Comparison of ENCODE assay signal across 1 cellular context in genomic region chr9:131543141-131543540, GRCh38.
TF ChIP-seq lines count a peak whose summit lies in the region.

No MANE protein-coding gene starts in this region.

TF ChIP-seq in HEK293, 187 proteins besides CTCF, POLR2A, EP300 and RAD21 (continued from another document and continues in another):
- TF ChIP-seq, protein P1, sequence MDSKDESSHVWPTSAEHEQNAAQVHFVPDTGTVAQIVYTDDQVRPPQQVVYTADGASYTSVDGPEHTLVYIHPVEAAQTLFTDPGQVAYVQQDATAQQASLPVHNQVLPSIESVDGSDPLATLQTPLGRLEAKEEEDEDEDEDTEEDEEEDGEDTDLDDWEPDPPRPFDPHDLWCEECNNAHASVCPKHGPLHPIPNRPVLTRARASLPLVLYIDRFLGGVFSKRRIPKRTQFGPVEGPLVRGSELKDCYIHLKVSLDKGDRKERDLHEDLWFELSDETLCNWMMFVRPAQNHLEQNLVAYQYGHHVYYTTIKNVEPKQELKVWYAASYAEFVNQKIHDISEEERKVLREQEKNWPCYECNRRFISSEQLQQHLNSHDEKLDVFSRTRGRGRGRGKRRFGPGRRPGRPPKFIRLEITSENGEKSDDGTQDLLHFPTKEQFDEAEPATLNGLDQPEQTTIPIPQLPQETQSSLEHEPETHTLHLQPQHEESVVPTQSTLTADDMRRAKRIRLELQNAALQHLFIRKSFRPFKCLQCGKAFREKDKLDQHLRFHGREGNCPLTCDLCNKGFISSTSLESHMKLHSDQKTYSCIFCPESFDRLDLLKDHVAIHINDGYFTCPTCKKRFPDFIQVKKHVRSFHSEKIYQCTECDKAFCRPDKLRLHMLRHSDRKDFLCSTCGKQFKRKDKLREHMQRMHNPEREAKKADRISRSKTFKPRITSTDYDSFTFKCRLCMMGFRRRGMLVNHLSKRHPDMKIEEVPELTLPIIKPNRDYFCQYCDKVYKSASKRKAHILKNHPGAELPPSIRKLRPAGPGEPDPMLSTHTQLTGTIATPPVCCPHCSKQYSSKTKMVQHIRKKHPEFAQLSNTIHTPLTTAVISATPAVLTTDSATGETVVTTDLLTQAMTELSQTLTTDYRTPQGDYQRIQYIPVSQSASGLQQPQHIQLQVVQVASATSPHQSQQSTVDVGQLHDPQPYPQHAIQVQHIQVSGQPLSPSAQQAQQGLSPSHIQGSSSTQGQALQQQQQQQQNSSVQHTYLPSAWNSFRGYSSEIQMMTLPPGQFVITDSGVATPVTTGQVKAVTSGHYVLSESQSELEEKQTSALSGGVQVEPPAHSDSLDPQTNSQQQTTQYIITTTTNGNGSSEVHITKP (tag by site-specific recombination; IDR thresholded peaks at IDR 0.05) = no peak
- TF ChIP-seq ZBTB7A (tag by site-specific recombination; IDR thresholded peaks at IDR 0.05; ENCODE audit: low read depth) = 0 out of 2 replicates have a peak, but pooled peaks have one; percentile 32
- 0 out of 2 replicates have a peak, but pooled peaks have one; percentile 51 for TF ChIP-seq ZFP37 (tag by site-specific recombination; IDR thresholded peaks at IDR 0.05)
- TF ChIP-seq ZNF18 (tag by site-specific recombination; IDR thresholded peaks at IDR 0.05) = no peak
- no peak for TF ChIP-seq ZNF792 (tag by site-specific recombination; IDR thresholded peaks at IDR 0.05)
- TF ChIP-seq PRDM4 (tag by site-specific recombination; IDR thresholded peaks at IDR 0.05) = no peak
- peak; percentile 37; the same call in 1 of the 2 replicates for TF ChIP-seq ZNF629 (tag by site-specific recombination; IDR thresholded peaks at IDR 0.05)
- no peak for TF ChIP-seq ZNF274 (IDR thresholded peaks at IDR 0.05; ENCODE audit: low read length)
- no peak for TF ChIP-seq ZNF274 (tag by site-specific recombination; IDR thresholded peaks at IDR 0.05; ENCODE audit: borderline replicate concordance)
- no peak for TF ChIP-seq HIC1 (tag by site-specific recombination; IDR thresholded peaks at IDR 0.05)
- TF ChIP-seq REST (tag by site-specific recombination; IDR thresholded peaks at IDR 0.05) = peak; percentile 77
- TF ChIP-seq ZNF558 (tag by site-specific recombination; IDR thresholded peaks at IDR 0.05) = peak; percentile 63; the same call in 1 of the 2 replicates
- TF ChIP-seq RBAK (tag by site-specific recombination; IDR thresholded peaks at IDR 0.05) = 0 out of 2 replicates have a peak, but pooled peaks have one; percentile 18
- TF ChIP-seq ZNF184 (tag by site-specific recombination; IDR thresholded peaks at IDR 0.05) = peak; percentile 79
- TF ChIP-seq ZNF701 (tag by site-specific recombination; IDR thresholded peaks at IDR 0.05) = no peak
- TF ChIP-seq SETDB1 (IDR thresholded peaks at IDR 0.05; ENCODE audit: insufficient read length, low read length) = peak; percentile 95
- TF ChIP-seq ZNF571 (tag by site-specific recombination; IDR thresholded peaks at IDR 0.05) = no peak
- no peak for TF ChIP-seq ZNF140 (tag by site-specific recombination; IDR thresholded peaks at IDR 0.05)
- peak; percentile 63; the same call in 1 of the 2 replicates for TF ChIP-seq SP7 (tag by site-specific recombination; IDR thresholded peaks at IDR 0.05)
- TF ChIP-seq ZNF610 (tag by site-specific recombination; IDR thresholded peaks at IDR 0.05; ENCODE audit: borderline replicate concordance) = 0 out of 2 replicates have a peak, but pooled peaks have one; percentile 71
- TF ChIP-seq ZNF280D (tag by site-specific recombination; IDR thresholded peaks at IDR 0.05) = peak; percentile 95
- TF ChIP-seq KLF8 (tag by site-specific recombination; IDR thresholded peaks at IDR 0.05) = peak; percentile 74
- TF ChIP-seq ZNF624 (tag by site-specific recombination; IDR thresholded peaks at IDR 0.05) = no peak
- TF ChIP-seq TRIM28 (IDR thresholded peaks at IDR 0.05; ENCODE audit: borderline replicate concordance, low read length) = peak; percentile 60; the same call in 1 of the 2 replicates
- TF ChIP-seq ZNF155 (tag by site-specific recombination; IDR thresholded peaks at IDR 0.05) = no peak
- no peak for TF ChIP-seq ZNF677 (tag by site-specific recombination; IDR thresholded peaks at IDR 0.05)
- TF ChIP-seq ZNF704 (tag by site-specific recombination; IDR thresholded peaks at IDR 0.05) = no peak
- no peak for TF ChIP-seq ZNF2 (tag by site-specific recombination; IDR thresholded peaks at IDR 0.05)
- no peak for TF ChIP-seq ZNF600 (tag by site-specific recombination; IDR thresholded peaks at IDR 0.05)
- TF ChIP-seq ZFP41 (tag by site-specific recombination; IDR thresholded peaks at IDR 0.05; ENCODE audit: borderline replicate concordance) = no peak
- TF ChIP-seq ZNF302 (tag by site-specific recombination; IDR thresholded peaks at IDR 0.05; ENCODE audit: low read depth) = no peak
- 0 out of 2 replicates have a peak, but pooled peaks have one; percentile 18 for TF ChIP-seq ZNF311 (tag by site-specific recombination; IDR thresholded peaks at IDR 0.05; ENCODE audit: borderline replicate concordance)
- TF ChIP-seq ZNF626 (tag by site-specific recombination; IDR thresholded peaks at IDR 0.05) = 0 out of 2 replicates have a peak, but pooled peaks have one; percentile 41
- TF ChIP-seq ZNF146 (tag by site-specific recombination; IDR thresholded peaks at IDR 0.05) = no peak
- TF ChIP-seq, protein P2, sequence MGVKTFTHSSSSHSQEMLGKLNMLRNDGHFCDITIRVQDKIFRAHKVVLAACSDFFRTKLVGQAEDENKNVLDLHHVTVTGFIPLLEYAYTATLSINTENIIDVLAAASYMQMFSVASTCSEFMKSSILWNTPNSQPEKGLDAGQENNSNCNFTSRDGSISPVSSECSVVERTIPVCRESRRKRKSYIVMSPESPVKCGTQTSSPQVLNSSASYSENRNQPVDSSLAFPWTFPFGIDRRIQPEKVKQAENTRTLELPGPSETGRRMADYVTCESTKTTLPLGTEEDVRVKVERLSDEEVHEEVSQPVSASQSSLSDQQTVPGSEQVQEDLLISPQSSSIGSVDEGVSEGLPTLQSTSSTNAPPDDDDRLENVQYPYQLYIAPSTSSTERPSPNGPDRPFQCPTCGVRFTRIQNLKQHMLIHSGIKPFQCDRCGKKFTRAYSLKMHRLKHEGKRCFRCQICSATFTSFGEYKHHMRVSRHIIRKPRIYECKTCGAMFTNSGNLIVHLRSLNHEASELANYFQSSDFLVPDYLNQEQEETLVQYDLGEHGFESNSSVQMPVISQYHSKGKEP (tag by site-specific recombination; IDR thresholded peaks at IDR 0.05) = no peak
- TF ChIP-seq ZSCAN23 (tag by site-specific recombination; IDR thresholded peaks at IDR 0.05) = 0 out of 2 replicates have a peak, but pooled peaks have one; percentile 39
- peak; percentile 65; the same call in 1 of the 2 replicates for TF ChIP-seq ZNF391 (tag by site-specific recombination; IDR thresholded peaks at IDR 0.05; ENCODE audit: borderline replicate concordance, low read depth)
- TF ChIP-seq ZNF560 (tag by site-specific recombination; IDR thresholded peaks at IDR 0.05; ENCODE audit: borderline replicate concordance) = no peak
